In the genomic region with DNA sequence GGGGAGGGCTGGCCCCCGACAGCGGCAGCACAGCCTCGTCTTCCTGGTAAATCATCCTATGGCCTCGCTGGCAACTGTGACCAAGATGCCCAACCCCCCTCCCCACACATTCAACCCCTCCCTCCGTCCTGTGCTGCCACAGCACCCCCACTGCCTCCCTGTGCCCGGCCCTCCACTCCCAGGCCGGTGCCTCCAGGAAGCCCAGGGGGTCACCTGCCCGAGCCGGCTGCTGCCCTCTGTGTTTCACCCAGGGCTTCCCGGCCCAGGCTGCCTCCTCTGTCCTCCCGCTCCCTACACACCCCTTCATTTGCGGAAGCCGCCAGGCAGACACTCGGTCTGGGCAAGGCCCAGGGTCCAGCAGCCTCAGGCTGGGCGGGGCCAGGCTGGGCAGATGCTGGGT, we compare ENCODE assay signal across 28 cellular contexts.
"Had no signal": no experiment of that assay in that cellular context is flagged by ENCODE, and none has a peak within 500 bp of the region (broad histone marks: within the 10 kb centered on the region; RNA-seq: fewer than 3 reads in every experiment).

No MANE protein-coding gene starts in this region.

- H3K36me3 ChIP-seq: left lung, lower lobe of right lung, pancreas, prostate gland, sigmoid colon, spleen, tibial nerve, uterus had no signal

- H3K4me3 ChIP-seq: left lung, lower lobe of right lung, pancreas, prostate gland, sigmoid colon, spleen, tibial nerve, uterus had no signal

- ATAC-seq: left colon; left lung; lower lobe of right lung; naive thymus-derived CD8-positive, alpha-beta T cell; pancreas; right cardiac atrium; stimulated activated effector memory CD8-positive, alpha-beta T cell treated with anti-CD3 and anti-CD28 coated beads, Interleukin-12 subunit alpha, Interleukin-12 subunit beta, amount 100 ng/mL, for 72 hours; stimulated activated naive CD8-positive, alpha-beta T cell treated with anti-CD3 and anti-CD28 coated beads, Interleukin-15, amount 100 ng/mL, for 72 hours had no signal

- H3K4me1 ChIP-seq: left lung, lower lobe of right lung, pancreas, prostate gland, spleen, tibial nerve, uterus had no signal

- H3K4me3 Mint-ChIP-seq: immature natural killer cell; naive thymus-derived CD8-positive, alpha-beta T cell; nephron; stimulated activated effector memory CD8-positive, alpha-beta T cell treated with anti-CD3 and anti-CD28 coated beads, Interleukin-12 subunit alpha, Interleukin-12 subunit beta, amount 100 ng/mL, for 72 hours; stimulated activated naive CD8-positive, alpha-beta T cell treated with anti-CD3 and anti-CD28 coated beads, Interleukin-15, amount 100 ng/mL, for 72 hours; type B pancreatic cell had no signal

- DNase-seq: hypothalamus; immature natural killer cell; kidney; left colon; left lung; lower lobe of right lung; mammary epithelial cell; mesenchymal stem cell; naive thymus-derived CD8-positive, alpha-beta T cell; nucleus accumbens; pancreas; posterior cingulate gyrus; retina; right cardiac atrium; sigmoid colon; small intestine; spleen; stimulated activated CD4-positive, alpha-beta T cell treated with anti-CD3 and anti-CD28 coated beads, Interleukin-4, amount 100 ng/mL, for 24 hours; stimulated activated naive CD4-positive, alpha-beta T cell treated with Interleukin-2 at 50 U/mL for 16 hours; stimulated activated naive CD8-positive, alpha-beta T cell treated with anti-CD3 and anti-CD28 coated beads, Interleukin-15, amount 100 ng/mL, for 72 hours; substantia nigra; uterus had no signal

- FAIRE-seq: islet of Langerhans, kidney, pancreas, small intestine had no signal

- H3K4me1 Mint-ChIP-seq: immature natural killer cell; naive thymus-derived CD8-positive, alpha-beta T cell; nephron; stimulated activated effector memory CD8-positive, alpha-beta T cell treated with anti-CD3 and anti-CD28 coated beads, Interleukin-12 subunit alpha, Interleukin-12 subunit beta, amount 100 ng/mL, for 72 hours had no signal

- H3K36me3 Mint-ChIP-seq: immature natural killer cell; naive thymus-derived CD8-positive, alpha-beta T cell; stimulated activated effector memory CD8-positive, alpha-beta T cell treated with anti-CD3 and anti-CD28 coated beads, Interleukin-12 subunit alpha, Interleukin-12 subunit beta, amount 100 ng/mL, for 72 hours; type B pancreatic cell had no signal

- H3K9me3 Mint-ChIP-seq: immature natural killer cell; nephron; stimulated activated effector memory CD8-positive, alpha-beta T cell treated with anti-CD3 and anti-CD28 coated beads, Interleukin-12 subunit alpha, Interleukin-12 subunit beta, amount 100 ng/mL, for 72 hours; stimulated activated naive CD8-positive, alpha-beta T cell treated with anti-CD3 and anti-CD28 coated beads, Interleukin-15, amount 100 ng/mL, for 72 hours; type B pancreatic cell had no signal

- H3K9me3 ChIP-seq: left lung, lower lobe of right lung, pancreas, prostate gland, sigmoid colon, spleen, tibial nerve, uterus had no signal

- H3K27me3 ChIP-seq: pancreas, sigmoid colon, tibial nerve, uterus had no signal

- H3K27ac ChIP-seq: left lung, lower lobe of right lung, pancreas, prostate gland, sigmoid colon, spleen, tibial nerve, uterus had no signal

- H3K27ac Mint-ChIP-seq: immature natural killer cell; nephron; stimulated activated effector memory CD8-positive, alpha-beta T cell treated with anti-CD3 and anti-CD28 coated beads, Interleukin-12 subunit alpha, Interleukin-12 subunit beta, amount 100 ng/mL, for 72 hours; type B pancreatic cell had no signal
